Comparison of ENCODE assay signal across 8 cellular contexts in genomic region chr3:53269888-53270880, GRCh38. TPM values are rescaled to one million over a fixed set of nuclear protein-coding genes. Genes with fewer than 3 reads are reported as not detected.
A peak's percentile ranks its signal among the peaks of the same experiment; 100 is the strongest.
DNase-seq lines count a peak whose midpoint lies in the region; ATAC-seq and TF ChIP-seq lines count a peak whose summit lies in the region.

No MANE protein-coding gene starts in this region.

- no peak for TF ChIP-seq CTCF in CD14-positive monocyte (IDR thresholded peaks at IDR 0.05)
- no peak for TF ChIP-seq CTCF in LNCaP clone FGC (IDR thresholded peaks at IDR 0.05; ENCODE audit: control insufficient read depth, extremely low read depth, insufficient read depth)
- TF ChIP-seq CTCF in dorsolateral prefrontal cortex (IDR thresholded peaks at IDR 0.05 in 54 of 56, conservative IDR thresholded peaks at IDR 0.05 in 2 of 56; ENCODE audit: low read depth in 1 of 56, partially characterized antibody in 56 of 56), result peak in 12 of 56 donors; percentile 10 to 28 (median 16)
- TF ChIP-seq CTCF in right lobe of liver (IDR thresholded peaks at IDR 0.05), result peak in 1 of 4 donors; percentile 12
- peak in 1 of 7 experiments; percentile 34 for TF ChIP-seq CTCF in stomach (IDR thresholded peaks at IDR 0.05)

- peak; percentile 75 for TF ChIP-seq EP300 in stomach (IDR thresholded peaks at IDR 0.05)

- H3K27me3 ChIP-seq in dorsolateral prefrontal cortex (no peaks in the 10 kb centered on the region), right lobe of liver (no peaks in the 10 kb centered on the region), stomach (no peaks in the 10 kb centered on the region)

- H3K4me1 ChIP-seq in right lobe of liver (peaks cover 0 to 33% (median 8%) of the 10 kb centered on the region in 4 donors), stomach (peaks cover 19 to 36% (median 24%) of the 10 kb centered on the region in 4 donors)

- H3K4me3 ChIP-seq in LNCaP clone FGC (ENCODE audit: low read depth, low read length) (no peak overlapping the region), SK-N-MC (0 out of 2 replicates have a peak overlapping the region, but pooled peaks have one; percentile 28), dorsolateral prefrontal cortex (peak overlapping the region in 7 of 59 donors; percentile 4 to 22 (median 13)), right lobe of liver (no peak overlapping the region), stomach (peak overlapping the region in 1 of 4 donors; percentile 3)

- TF ChIP-seq POLR2A in right lobe of liver (IDR thresholded peaks at IDR 0.05), result no peak
- no peak for TF ChIP-seq POLR2A in stomach (IDR thresholded peaks at IDR 0.05)

- H3K4me1 Mint-ChIP-seq in CD14-positive monocyte, result peaks cover 41% of the 10 kb centered on the region

- no peaks in the 10 kb centered on the region for H3K9me3 Mint-ChIP-seq in CD14-positive monocyte

- H3K9me3 ChIP-seq in SK-N-MC (ENCODE audit: low read depth, low read length) (no peaks in the 10 kb centered on the region), right lobe of liver (no peaks in the 10 kb centered on the region), stomach (no peaks in the 10 kb centered on the region)

- DNase-seq in CD14-positive monocyte (ENCODE audit: low spot score) (peak; percentile 89), LNCaP clone FGC (ENCODE audit: low read depth) (peak; percentile 75), SK-N-MC (ENCODE audit: low read depth, low spot score) (peak; percentile 55), dorsolateral prefrontal cortex (peak in 9 of 10 donors; percentile 28 to 85 (median 74)), right lobe of liver (peak; percentile 72 to 91 (median 82)), stomach (peak; percentile 91)

- H3K9ac ChIP-seq in SK-N-MC (ENCODE audit: insufficient read length), result peak overlapping the region; percentile 64

- peaks cover 0 to 2% (median 0%) of the 10 kb centered on the region in 3 donors for H3K27me3 Mint-ChIP-seq in CD14-positive monocyte (ENCODE audit: low read depth in 3 of 3)

- intact Hi-C loops in CD14-positive monocyte (cut with micrococcal nuclease) (loop anchor here in 1 of 2 donors (5.0 to 10.0 kb wide), 2 partner anchors 33 to 55 kb away; no protein-coding TSS in a partner anchor), dorsolateral prefrontal cortex (cut with DNase I) (no loop called here), right lobe of liver (cut with DNase I) (no loop called here), stomach (cut with DNase I; ENCODE audit: low total_unique reads) (no loop called here)

- H3K27ac Mint-ChIP-seq in CD14-positive monocyte, result peak overlapping the region; percentile 90 to 98 (median 95)

- H3K36me3 Mint-ChIP-seq in CD14-positive monocyte, result peaks cover 12 to 13% of the 10 kb centered on the region in 2 donors

- H3K36me3 ChIP-seq in SK-N-MC (ENCODE audit: insufficient read depth, low read length), result no peaks in the 10 kb centered on the region
- H3K36me3 ChIP-seq in right lobe of liver, result no peaks in the 10 kb centered on the region
- no peaks in the 10 kb centered on the region for H3K36me3 ChIP-seq in stomach

- WGBS in right lobe of liver (ENCODE audit: insufficient coverage, low coverage, low lambda C conversion rate, missing lambda C conversion rate), result 22% methylated on average over 8 of the region's 12 CpGs
- 19 to 33% (median 22%) methylated on average over 6 to 12 of the region's 12 CpGs for WGBS in stomach, 5 donors

- H3K4me3 Mint-ChIP-seq in CD14-positive monocyte, result peak overlapping the region; percentile 65 to 87

- H3K27ac ChIP-seq in SK-N-MC, result peak overlapping the region; percentile 79
- peak overlapping the region in 57 of 59 donors; percentile 32 to 96 (median 83) for H3K27ac ChIP-seq in dorsolateral prefrontal cortex
- peak overlapping the region; percentile 24 to 89 (median 40) for H3K27ac ChIP-seq in right lobe of liver
- H3K27ac ChIP-seq in stomach, result peak overlapping the region; percentile 78 to 90 (median 88)

- ATAC-seq in GM19463 (IDR thresholded peaks at IDR 0.05; ENCODE audit: unreplicated experiment) (peak; percentile 79), right lobe of liver (peak; percentile 87 to 94 (median 88)), GM21528 (IDR thresholded peaks at IDR 0.05; ENCODE audit: low FRiP score, unreplicated experiment) (no peak)

RNA-seq across cellular contexts. Expression of gene TKT, which starts 14.4 kb away (rescaled TPM):
- polyA plus RNA-seq in CD14-positive monocyte, result 100 to 1,000 TPM; 562 to 582 TPM
- total RNA-seq in dorsolateral prefrontal cortex, result 100 to 1,000 TPM; 130 to 245 (median 170) TPM
- total RNA-seq in right lobe of liver, result 100 to 1,000 TPM in 5 of 6 experiments, 10 to 100 TPM in 1; 98.9 to 257 (median 146) TPM
- 100 to 1,000 TPM in 3 of 5 donors, 10 to 100 TPM in 2; 88.3 to 247 (median 162) TPM for total RNA-seq in stomach
- polyA plus RNA-seq in stomach, result 100 to 1,000 TPM in 2 of 3 donors, 10 to 100 TPM in 1; 84.9 to 385 (median 118) TPM
